ENCODE assay signal across 8 cellular contexts in genomic region chr5:177005619-177006264, GRCh38. TPM values are rescaled to one million over a fixed set of nuclear protein-coding genes. Genes with fewer than 3 reads are reported as not detected.
DNase-seq lines count a peak whose midpoint lies in the region; ATAC-seq and TF ChIP-seq lines count a peak whose summit lies in the region.

No MANE protein-coding gene starts in this region.

- H3K18ac ChIP-seq in mesenchymal stem cell (ENCODE audit: low read depth in 1 of 2, low read length in 2 of 2) = peak overlapping the region; percentile 73 to 96

- H3K9me3 Mint-ChIP-seq in activated CD4-positive, alpha-beta memory T cell treated with anti-CD3 and anti-CD28 coated beads, Interleukin-2, amount 10 ng/mL, durations not matched to agents 7 days and 5 days = no peaks in the 10 kb centered on the region

- peak overlapping the region; percentile 15 for H2AFZ ChIP-seq in mesenchymal stem cell (ENCODE audit: low read depth, low read length)

- no peaks in the 10 kb centered on the region for H3K27me3 Mint-ChIP-seq in activated CD4-positive, alpha-beta memory T cell treated with anti-CD3 and anti-CD28 coated beads, Interleukin-2, amount 10 ng/mL, durations not matched to agents 7 days and 5 days

- peak overlapping the region; percentile 75 for H3K4me2 ChIP-seq in mesenchymal stem cell (ENCODE audit: low read length, poor library complexity, severe bottlenecking)

- peak; percentile 79 for TF ChIP-seq CTCF in 22Rv1 (IDR thresholded peaks at IDR 0.05)

- peaks cover 8% of the 10 kb centered on the region for H3K4me1 ChIP-seq in mesenchymal stem cell (ENCODE audit: control insufficient read depth, insufficient read depth, low read depth, low read length)

- no peak overlapping the region for H2AK5ac ChIP-seq in mesenchymal stem cell (ENCODE audit: low read length, severe bottlenecking)

- peak overlapping the region; percentile 91 for H3K27ac Mint-ChIP-seq in activated CD4-positive, alpha-beta memory T cell treated with anti-CD3 and anti-CD28 coated beads, Interleukin-2, amount 10 ng/mL, durations not matched to agents 7 days and 5 days

- 1% methylated on average over 45 of the region's 51 CpGs for WGBS in mesenchymal stem cell

- CTCF ChIA-PET in activated CD4-positive, alpha-beta memory T cell treated with anti-CD3 and anti-CD28 coated beads, Interleukin-2, amount 10 ng/mL, durations not matched to agents 7 days and 5 days (lab: Charles Lee) = interaction anchor here (0.6 to 2.5 kb wide), 7 partner anchors 9 to 345 kb away, joined by 3 to 16 read pairs (median 8); partner anchors contain the start of gene ZNF346

- H3K23ac ChIP-seq in mesenchymal stem cell (ENCODE audit: low read length in 2 of 2) = no peak overlapping the region

- peak overlapping the region; percentile 94 for H3K9ac ChIP-seq in mesenchymal stem cell (ENCODE audit: low read length)

- H4K8ac ChIP-seq in mesenchymal stem cell (ENCODE audit: low read length) = peak overlapping the region; percentile 98

- H2BK5ac ChIP-seq in mesenchymal stem cell (ENCODE audit: low read depth, low read length, poor library complexity, severe bottlenecking) = peak overlapping the region; percentile 95

- H3K9me3 ChIP-seq in mesenchymal stem cell (ENCODE audit: control insufficient read depth, low read length) = no peaks in the 10 kb centered on the region

- H3K27ac ChIP-seq in 22Rv1 = peak overlapping the region; percentile 82
- H3K27ac ChIP-seq in mesenchymal stem cell (ENCODE audit: low read length, poor library complexity, severe bottlenecking) = peak overlapping the region; percentile 73

- peak; percentile 65 for ATAC-seq in GM18502 (IDR thresholded peaks at IDR 0.05; ENCODE audit: poor library complexity, unreplicated experiment)
- peak; percentile 50 for ATAC-seq in HG03025 (IDR thresholded peaks at IDR 0.05; ENCODE audit: low FRiP score, unreplicated experiment)

- peak overlapping the region; percentile 69 for H2BK15ac ChIP-seq in mesenchymal stem cell (ENCODE audit: low read depth, poor library complexity, severe bottlenecking)

- H3K36me3 Mint-ChIP-seq in activated CD4-positive, alpha-beta memory T cell treated with anti-CD3 and anti-CD28 coated beads, Interleukin-2, amount 10 ng/mL, durations not matched to agents 7 days and 5 days (ENCODE audit: low read depth) = peaks cover 20% of the 10 kb centered on the region

- H2BK12ac ChIP-seq in mesenchymal stem cell (ENCODE audit: low read length in 2 of 2) = no peak overlapping the region

- H3K79me1 ChIP-seq in mesenchymal stem cell (replicated peaks; ENCODE audit: low read length, poor library complexity, severe bottlenecking) = peaks cover 3% of the 10 kb centered on the region

- DNase-seq in NCI-H345 treated with DMSO at 0.1 percent for 48 hours (lab: John Stamatoyannopoulos, UW; ENCODE audit: unreplicated experiment) (peak; percentile 26), mesenchymal stem cell (peak; percentile 79)
- DNase-seq in activated CD4-positive, alpha-beta memory T cell treated with anti-CD3 and anti-CD28 coated beads, Interleukin-2, amount 10 ng/mL, durations not matched to agents 7 days and 5 days = peak; percentile 68
- peak; percentile 40 for DNase-seq in effector CD8-positive, alpha-beta T cell (lab: John Stamatoyannopoulos, UW)
- peak; percentile 50 for DNase-seq in stimulated activated CD8-positive, alpha-beta memory T cell treated with anti-CD3 and anti-CD28 coated beads, Interleukin-12 subunit alpha, Interleukin-12 subunit beta, amount 100 ng/mL, for 1 hour (ENCODE audit: low read depth)

- H2BK120ac ChIP-seq in mesenchymal stem cell (ENCODE audit: low read depth, low read length) = peak overlapping the region; percentile 97

- no peaks in the 10 kb centered on the region for H3K27me3 ChIP-seq in mesenchymal stem cell (ENCODE audit: control insufficient read depth in 1 of 2, insufficient read depth in 1 of 2, low read length in 2 of 2)

- H3K4me3 ChIP-seq in mesenchymal stem cell (ENCODE audit: insufficient read depth in 1 of 2, low read depth in 1 of 2, low read length in 2 of 2) = peak overlapping the region; percentile 83 to 90

- POLR2A ChIA-PET in activated CD4-positive, alpha-beta memory T cell treated with anti-CD3 and anti-CD28 coated beads, Interleukin-2, amount 10 ng/mL, durations not matched to agents 7 days and 5 days (lab: Charles Lee) = interaction anchor here (0.8 to 5.9 kb wide), 10 partner anchors 9 to 510 kb away, joined by 3 to 76 read pairs (median 5); partner anchors contain the start of gene ZNF346

- no peaks in the 10 kb centered on the region for H3K36me3 ChIP-seq in mesenchymal stem cell (ENCODE audit: control insufficient read depth in 1 of 2, insufficient read depth in 2 of 2, low read depth in 1 of 2, low read length in 2 of 2)

- H3K4me1 Mint-ChIP-seq in activated CD4-positive, alpha-beta memory T cell treated with anti-CD3 and anti-CD28 coated beads, Interleukin-2, amount 10 ng/mL, durations not matched to agents 7 days and 5 days = peaks cover 34% of the 10 kb centered on the region

- H3K4ac ChIP-seq in mesenchymal stem cell (ENCODE audit: low read depth in 1 of 2, low read length in 2 of 2) = peak overlapping the region; percentile 83 to 94

- H3K14ac ChIP-seq in mesenchymal stem cell (ENCODE audit: low read length in 2 of 2) = peak overlapping the region in 1 of 2 experiments; percentile 50

- peak overlapping the region; percentile 97 for H4K91ac ChIP-seq in mesenchymal stem cell (ENCODE audit: low read length)

- H3K4me3 Mint-ChIP-seq in activated CD4-positive, alpha-beta memory T cell treated with anti-CD3 and anti-CD28 coated beads, Interleukin-2, amount 10 ng/mL, durations not matched to agents 7 days and 5 days = peak overlapping the region; percentile 93

RNA-seq across cellular contexts. Expression of gene UIMC1, which starts 0.8 kb away (rescaled TPM):
- total RNA-seq in activated CD4-positive, alpha-beta memory T cell treated with anti-CD3 and anti-CD28 coated beads, Interleukin-2, amount 10 ng/mL, durations not matched to agents 7 days and 5 days = 10 to 100 TPM; 46.5 to 50.5 TPM
- 16.5 TPM for polyA plus RNA-seq in mesenchymal stem cell (2013, experiment 1 of 2)
- polyA plus RNA-seq in mesenchymal stem cell (2013, experiment 2 of 2) = 17.8 TPM

RNA-seq across cellular contexts. Expression of gene ZNF346, which starts 16.8 kb away (rescaled TPM):
- 10 to 100 TPM; 19.5 to 27.2 TPM for total RNA-seq in activated CD4-positive, alpha-beta memory T cell treated with anti-CD3 and anti-CD28 coated beads, Interleukin-2, amount 10 ng/mL, durations not matched to agents 7 days and 5 days
- 8.8 TPM for polyA plus RNA-seq in mesenchymal stem cell (2013, experiment 1 of 2)
- polyA plus RNA-seq in mesenchymal stem cell (2013, experiment 2 of 2) = 9.3 TPM

Comparison
In these comparisons a context has a peak if more than half of its experiments do, and no peak if none do; other contexts are left out.
1. Peak in every context shown above with its lines: DNase-seq, ATAC-seq, H3K4me3 ChIP-seq and H3K27ac ChIP-seq.
2. DNase-seq: peak in every context shown above with its lines; median percentile 79 in mesenchymal stem cell; 68 in activated CD4-positive, alpha-beta memory T cell treated with anti-CD3 and anti-CD28 coated beads, Interleukin-2, amount 10 ng/mL, durations not matched to agents 7 days and 5 days; 50 in stimulated activated CD8-positive, alpha-beta memory T cell treated with anti-CD3 and anti-CD28 coated beads, Interleukin-12 subunit alpha, Interleukin-12 subunit beta, amount 100 ng/mL, for 1 hour; 40 in effector CD8-positive, alpha-beta T cell; 26 in NCI-H345 treated with DMSO at 0.1 percent for 48 hours.